ENCODE assay signal across 20 cellular contexts in the genomic region with DNA sequence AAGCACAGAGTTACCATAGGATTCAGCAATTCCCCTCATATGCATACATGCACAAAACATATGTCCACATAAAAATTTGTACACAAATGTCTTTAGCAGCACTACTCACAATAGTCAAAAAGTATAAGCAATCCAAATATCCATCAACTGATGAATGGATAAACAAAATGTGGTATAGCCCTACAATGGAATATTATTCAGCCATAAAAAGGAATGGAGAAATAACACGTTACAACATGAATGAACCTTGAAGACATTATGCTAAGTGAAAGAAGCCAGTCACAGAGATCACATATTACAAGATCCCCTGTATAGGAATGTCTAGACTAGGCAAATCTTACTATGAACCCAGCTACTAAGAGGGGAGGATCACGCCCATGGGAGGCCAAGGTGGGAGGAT. TPM values are rescaled to one million over a fixed set of nuclear protein-coding genes. Genes with fewer than 3 reads are reported as not detected.
DNase-seq lines count a peak whose midpoint lies in the region; ATAC-seq and TF ChIP-seq lines count a peak whose summit lies in the region.
"Had no signal": no experiment of that assay in that cellular context is flagged by ENCODE, and none has a peak within 500 bp of the region (broad histone marks: within the 10 kb centered on the region; RNA-seq: fewer than 3 reads in every experiment).

No MANE protein-coding gene starts in this region.

- no peak overlapping the region for H2AK5ac ChIP-seq in H9 (ENCODE audit: insufficient read length, low read length)

- H3K4me3 Mint-ChIP-seq in H9, result no peak overlapping the region
- no peak overlapping the region for H3K4me3 Mint-ChIP-seq in naive thymus-derived CD8-positive, alpha-beta T cell
- H3K4me3 Mint-ChIP-seq: GM23338 had no signal

- H4K91ac ChIP-seq in H9 (ENCODE audit: insufficient read length, low read depth, low read length), result no peak overlapping the region

- H3K9ac ChIP-seq in H9 (ENCODE audit: extremely low read depth, insufficient read length, low read length), result no peak overlapping the region

- H2AFZ ChIP-seq in H9 (ENCODE audit: low read length), result no peak overlapping the region
- H2AFZ ChIP-seq: GM23338 had no signal

- DNase-seq in activated naive CD4-positive, alpha-beta T cell treated with anti-CD3 and anti-CD28 coated beads, Interleukin-2, amount 50 U/mL, for 72 hours (ENCODE audit: low spot score in 2 of 2), result no peak
- no peak for DNase-seq in activated naive CD4-positive, alpha-beta T cell treated with Interleukin-2 at 50 U/mL for 16 hours
- DNase-seq in H9 (no peak), NCI-H146 (lab: John Stamatoyannopoulos, UW) (no peak)
- DNase-seq in naive thymus-derived CD8-positive, alpha-beta T cell, result no peak
- DNase-seq: ACHN, Calu3, DMS53, NCI-H1092 treated with DMSO at 0.1 percent for 48 hours, NCI-H1694, NCI-H2081 treated with DMSO at 0.1 percent for 48 hours, NCI-H446 treated with DMSO at 0.1 percent for 48 hours, NCI-H69 had no signal

- no peaks in the 10 kb centered on the region; the same call in 1 of the 2 replicates for H3K4me1 ChIP-seq in H9 (ENCODE audit: insufficient read depth, low read length)

- no peak overlapping the region for H2BK20ac ChIP-seq in H9 (ENCODE audit: low read depth, low read length, poor library complexity, severe bottlenecking)

- H3K27me3 ChIP-seq in H9 (ENCODE audit: insufficient read depth, low read length), result no peaks in the 10 kb centered on the region
- H3K27me3 ChIP-seq: Peyer's patch had no signal

- no peak overlapping the region for H2BK15ac ChIP-seq in H9 (ENCODE audit: low read depth, low read length)

- H3T11ph ChIP-seq in H9 (ENCODE audit: low read length), result no peak overlapping the region

- H3K4me1 Mint-ChIP-seq in H9, result peaks cover 37 to 45% of the 10 kb centered on the region in 2 experiments
- H3K4me1 Mint-ChIP-seq in naive thymus-derived CD8-positive, alpha-beta T cell, result peaks cover 24 to 70% (median 49%) of the 10 kb centered on the region in 4 donors

- no peaks in the 10 kb centered on the region for H3K27me3 Mint-ChIP-seq in H9 (ENCODE audit: low read depth)
- no peaks in the 10 kb centered on the region for H3K27me3 Mint-ChIP-seq in naive thymus-derived CD8-positive, alpha-beta T cell

- peak overlapping the region; percentile 54 to 91 for H3K27ac Mint-ChIP-seq in activated naive CD4-positive, alpha-beta T cell treated with anti-CD3 and anti-CD28 coated beads, Interleukin-2, amount 50 U/mL, for 72 hours
- H3K27ac Mint-ChIP-seq in H9, result peak overlapping the region in 2 of 3 experiments; percentile 53 to 70; a peak in 2 of 7 replicates
- H3K27ac Mint-ChIP-seq in naive thymus-derived CD8-positive, alpha-beta T cell, result peak overlapping the region in 6 of 10 donors; percentile 10 to 81 (median 30)
- H3K27ac Mint-ChIP-seq: GM23338 had no signal

- H3K36me3 Mint-ChIP-seq in activated naive CD4-positive, alpha-beta T cell treated with anti-CD3 and anti-CD28 coated beads, Interleukin-2, amount 50 U/mL, for 72 hours, result peaks cover 3 to 6% of the 10 kb centered on the region in 2 donors
- peaks cover 28 to 77% (median 73%) of the 10 kb centered on the region in 3 experiments for H3K36me3 Mint-ChIP-seq in H9 (ENCODE audit: insufficient read depth in 1 of 3, low read depth in 3 of 3)
- peaks cover 0 to 75% (median 5%) of the 10 kb centered on the region in 3 donors for H3K36me3 Mint-ChIP-seq in naive thymus-derived CD8-positive, alpha-beta T cell

- no peak for ATAC-seq in activated naive CD4-positive, alpha-beta T cell treated with anti-CD3 and anti-CD28 coated beads, Interleukin-2, amount 50 U/mL, for 72 hours
- no peak for ATAC-seq in naive thymus-derived CD8-positive, alpha-beta T cell
- ATAC-seq in GM18861 (IDR thresholded peaks at IDR 0.05; ENCODE audit: unreplicated experiment) (no peak), HG03045 (IDR thresholded peaks at IDR 0.05; ENCODE audit: unreplicated experiment) (no peak)
- ATAC-seq: GM12878, GM23338, HCT116, Right ventricle myocardium inferior had no signal

- no peak overlapping the region for H2BK120ac ChIP-seq in H9 (ENCODE audit: low read depth, low read length, poor library complexity, severe bottlenecking)

- peaks cover 3% of the 10 kb centered on the region for H3K23me2 ChIP-seq in H9 (ENCODE audit: insufficient read length, low read depth, low read length, poor library complexity, severe bottlenecking)

- H3K4me2 ChIP-seq in H9 (ENCODE audit: insufficient read depth, insufficient read length, low read length), result no peak overlapping the region
- H3K4me2 ChIP-seq: GM23338 had no signal

- no peak overlapping the region for H3K18ac ChIP-seq in H9 (ENCODE audit: insufficient read length, low read depth, low read length)

- peaks cover 5% of the 10 kb centered on the region for H3K79me1 ChIP-seq in H9 (ENCODE audit: insufficient read depth, low read depth, low read length, poor library complexity, severe bottlenecking)

- no peak overlapping the region for H3K56ac ChIP-seq in H9 (ENCODE audit: insufficient read length, low read depth, low read length)

- H3K23ac ChIP-seq in H9 (ENCODE audit: insufficient read length, low read depth, low read length), result no peak overlapping the region

- no peak for TF ChIP-seq CTCF in H9 (conservative IDR thresholded peaks at IDR 0.05)

- no peak overlapping the region for H2BK5ac ChIP-seq in H9 (ENCODE audit: insufficient read length, low read length)

- H4K20me1 ChIP-seq in H9 (ENCODE audit: control insufficient read depth, insufficient read depth, insufficient read length), result no peaks in the 10 kb centered on the region

- H2BK12ac ChIP-seq in H9 (ENCODE audit: insufficient read length, low read depth, low read length), result no peak overlapping the region

- H3K9me3 ChIP-seq in H9 (ENCODE audit: control insufficient read depth, low read depth, low read length), result no peaks in the 10 kb centered on the region
- H3K9me3 ChIP-seq: Peyer's patch had no signal

- H3K27ac ChIP-seq in H9 (ENCODE audit: insufficient read length, low read depth, low read length), result no peak overlapping the region
- H3K27ac ChIP-seq: Peyer's patch had no signal

- POLR2A ChIA-PET in naive thymus-derived CD8-positive, alpha-beta T cell (lab: Charles Lee), result interaction anchor here (0.6 kb wide), 1 partner anchor 13 kb away, joined by 3 read pairs; no protein-coding TSS in a partner anchor

- no peak overlapping the region for H3K14ac ChIP-seq in H9 (ENCODE audit: insufficient read depth, low read length)

- WGBS in H9 (ENCODE audit: extremely low coverage, insufficient read length, low lambda C conversion rate), result no CpG with 5 or more reads among the region's 2 CpGs

- H3K9me3 Mint-ChIP-seq in activated naive CD4-positive, alpha-beta T cell treated with anti-CD3 and anti-CD28 coated beads, Interleukin-2, amount 50 U/mL, for 72 hours, result no peaks in the 10 kb centered on the region
- no peaks in the 10 kb centered on the region for H3K9me3 Mint-ChIP-seq in H9
- H3K9me3 Mint-ChIP-seq in naive thymus-derived CD8-positive, alpha-beta T cell, result no peaks in the 10 kb centered on the region
- H3K9me3 Mint-ChIP-seq: GM23338 had no signal

- H4K8ac ChIP-seq in H9 (replicated peaks; ENCODE audit: insufficient read length, low read depth, low read length), result no peak overlapping the region

- no peak overlapping the region for H4K5ac ChIP-seq in H9 (ENCODE audit: insufficient read length, low read depth, low read length)

- no peak overlapping the region for H3K4ac ChIP-seq in H9 (ENCODE audit: low read depth, low read length)

- peaks cover 2% of the 10 kb centered on the region; the same call in 1 of the 2 replicates for H3K79me2 ChIP-seq in H9 (ENCODE audit: insufficient read depth, low read length)

RNA-seq across cellular contexts. Expression of a gene that starts 7.2 kb away (rescaled TPM):
- total RNA-seq in activated naive CD4-positive, alpha-beta T cell treated with anti-CD3 and anti-CD28 coated beads, Interleukin-2, amount 50 U/mL, for 72 hours, result 10 to 100 TPM; 50.3 to 57.4 TPM
- 127 and 138 TPM in 2 replicates for total RNA-seq in H9 (2021)
- 10 to 100 TPM; 63.8 to 65.9 TPM for total RNA-seq in naive thymus-derived CD8-positive, alpha-beta T cell
- polyA plus RNA-seq in naive thymus-derived CD8-positive, alpha-beta T cell, result 10 to 100 TPM; 12.7 to 26.7 (median 15.8) TPM

RNA-seq across cellular contexts. Expression of a gene that starts 11.1 kb away (rescaled TPM):
- 10 to 100 TPM; 50.1 to 54.4 TPM for total RNA-seq in activated naive CD4-positive, alpha-beta T cell treated with anti-CD3 and anti-CD28 coated beads, Interleukin-2, amount 50 U/mL, for 72 hours
- total RNA-seq in H9 (2021), result 26.8 and 29.2 TPM in 2 replicates
- 10 to 100 TPM; 41.4 to 52.4 TPM for total RNA-seq in naive thymus-derived CD8-positive, alpha-beta T cell
- 10 to 100 TPM in 1 of 3 donors, 1 to 10 TPM in 2; 3.9 to 10.6 (median 4.5) TPM for polyA plus RNA-seq in naive thymus-derived CD8-positive, alpha-beta T cell
